In genomic region chr5:148002471-148002870, GRCh38 we compare ENCODE assay signal across 24 cellular contexts.
"Had no signal": no experiment of that assay in that cellular context is flagged by ENCODE, and none has a peak within 500 bp of the region (broad histone marks: within the 10 kb centered on the region; RNA-seq: fewer than 3 reads in every experiment).

No MANE protein-coding gene starts in this region.

- FAIRE-seq: frontal cortex, pancreas had no signal

- DNase-seq: activated CD4-positive, alpha-beta T cell treated with anti-CD3 and anti-CD28 coated beads, Interleukin-2, amount 50 U/mL, for 4 hours; activated CD8-positive, alpha-beta memory T cell treated with anti-CD3 and anti-CD28 coated beads for 24 hours; activated CD8-positive, alpha-beta memory T cell treated with anti-CD3 and anti-CD28 coated beads, Interleukin-2, amount 50 U/mL, for 4 hours; activated T-cell treated with anti-CD3 and anti-CD28 coated beads, Interleukin-2, amount 50 U/mL, for 24 hours; amniotic stem cell; cerebellar nuclear complex; glutamatergic neuron; immature natural killer cell; left ventricle myocardium superior; pancreas; psoas muscle; stimulated activated CD4-positive, alpha-beta T cell treated with anti-CD3 and anti-CD28 coated beads, Interleukin-1b, Interleukin-23, amount 100 ng/mL, for 48 hours; substantia nigra; T-helper 9 cell; thyroid gland; upper lobe of right lung had no signal

- ATAC-seq: activated naive CD4-positive, alpha-beta T cell treated with anti-CD3 and anti-CD28 coated beads, Interleukin-2, amount 50 U/mL, for 72 hours; activated T-helper 17 cell treated with anti-CD3 and anti-CD28 coated beads, Interleukin-2, amount 50 U/mL, for 72 hours; left ventricle myocardium superior; pancreas; psoas muscle; upper lobe of right lung; WTC11 had no signal

- H3K4me1 ChIP-seq: pancreas, psoas muscle, right atrium auricular region, thyroid gland, upper lobe of right lung had no signal

- H3K9me3 ChIP-seq: pancreas, thyroid gland had no signal

- H3K27me3 ChIP-seq: hepatocyte, neutrophil, pancreas, right atrium auricular region, thyroid gland, upper lobe of right lung had no signal

- H3K27ac ChIP-seq: coronary artery, hepatocyte, neutrophil, pancreas, psoas muscle, right atrium auricular region, thyroid gland, upper lobe of right lung had no signal

- H3K4me3 ChIP-seq: coronary artery, hepatocyte, pancreas, psoas muscle, right atrium auricular region, thyroid gland, upper lobe of right lung had no signal

- H3K36me3 ChIP-seq: neutrophil, pancreas, right atrium auricular region, thyroid gland, upper lobe of right lung had no signal
